Comparison of ENCODE assay signal across 9 cellular contexts in the genomic region with DNA sequence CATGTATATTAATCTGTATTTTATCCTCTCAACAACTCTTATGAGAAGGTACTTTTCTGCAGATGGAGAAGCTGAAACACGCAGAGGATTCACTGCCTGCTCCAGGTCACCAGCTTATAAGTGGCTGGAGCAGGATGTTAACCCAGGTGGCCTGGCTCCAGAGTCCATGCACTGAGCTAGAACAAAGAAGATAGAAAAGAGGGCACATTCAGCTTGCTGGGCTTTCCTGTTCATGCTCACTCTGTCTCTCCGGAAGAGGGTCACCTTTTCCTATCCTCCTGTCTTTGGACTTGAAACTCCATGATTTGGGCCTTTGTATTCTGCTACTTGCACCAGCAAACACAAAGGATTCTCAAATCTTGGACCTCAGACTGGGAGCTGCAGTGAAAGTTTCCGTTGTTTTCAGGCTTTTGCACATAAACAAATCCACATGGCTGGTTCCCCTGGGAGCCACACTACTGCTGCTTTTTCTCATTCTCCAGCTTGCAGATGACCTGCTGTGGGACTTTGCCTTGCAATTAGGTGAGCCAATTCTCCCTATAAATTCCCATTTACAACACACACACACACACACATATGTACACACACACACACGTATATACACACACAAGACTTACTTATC.
A peak's percentile ranks its signal among the peaks of the same experiment; 100 is the strongest.
DNase-seq lines count a peak whose midpoint lies in the region; ATAC-seq, FAIRE-seq and TF ChIP-seq lines count a peak whose summit lies in the region.
"Had no signal": no experiment of that assay in that cellular context is flagged by ENCODE, and none has a peak within 500 bp of the region (broad histone marks: within the 10 kb centered on the region; RNA-seq: fewer than 3 reads in every experiment).

No MANE protein-coding gene starts in this region.

- H3K4me1 Mint-ChIP-seq in nephron, result peaks cover 38% of the 10 kb centered on the region

- WGBS in lower leg skin, 2 donors, result 43 to 48% methylated on average over 4 of the region's 4 CpGs

- ATAC-seq in HG03342 (IDR thresholded peaks at IDR 0.05; ENCODE audit: unreplicated experiment), result no peak

- intact Hi-C loops in lower leg skin (cut with DNase I; ENCODE audit: low total_unique reads), result no loop called here

- H3K36me3 Mint-ChIP-seq in nephron (ENCODE audit: low read depth), result no peaks in the 10 kb centered on the region

- H3K4me3 ChIP-seq in GM06990 (replicated peaks; ENCODE audit: low read depth, low read length) (peak overlapping the region; percentile 88; the same call in 1 of the 2 replicates), LNCaP clone FGC (ENCODE audit: low read depth, low read length) (peak overlapping the region; percentile 84), adipocyte (ENCODE audit: low read length) (no peak overlapping the region), lower leg skin (ENCODE audit: low read depth, poor library complexity, severe bottlenecking) (no peak overlapping the region)

- no peak for TF ChIP-seq POLR2A in lower leg skin (IDR thresholded peaks at IDR 0.05)

- no peak for DNase-seq in GM06990 (ENCODE audit: extremely low read depth, insufficient read length)
- peak; percentile 52 for DNase-seq in LNCaP clone FGC (ENCODE audit: low read depth)
- DNase-seq in adipocyte (ENCODE audit: low read depth), result no peak
- no peak for DNase-seq in HTR-8/SVneo (ENCODE audit: insufficient read length, low spot score)
- DNase-seq in lower leg skin (ENCODE audit: low spot score in 2 of 2), result no peak
- DNase-seq in activated gamma-delta T cell treated with Interleukin-2 at 50 U/mL for 16 hours, result no peak

- H3K36me3 ChIP-seq in GM06990 (ENCODE audit: control insufficient read depth, insufficient read depth, low read length), result no peaks in the 10 kb centered on the region
- H3K36me3 ChIP-seq in adipocyte (ENCODE audit: control insufficient read depth, insufficient read depth, low read length, severe bottlenecking), result no peaks in the 10 kb centered on the region
- H3K36me3 ChIP-seq: colonic mucosa had no signal

- no peaks in the 10 kb centered on the region for H3K9me3 Mint-ChIP-seq in nephron

- peak overlapping the region; percentile 95 for H3K9ac ChIP-seq in adipocyte (ENCODE audit: low read length)

- no peak for FAIRE-seq in HTR-8/SVneo (lab: Jason Lieb, UNC)

- TF ChIP-seq CTCF in GM06990 (IDR thresholded peaks at IDR 0.05; ENCODE audit: insufficient read depth, low read length, poor library complexity, severe bottlenecking) (no peak), LNCaP clone FGC (IDR thresholded peaks at IDR 0.05; ENCODE audit: control insufficient read depth, extremely low read depth, insufficient read depth) (no peak), nephron (IDR thresholded peaks at IDR 0.05; ENCODE audit: unreplicated experiment in 3 of 3) (no peak), lower leg skin (IDR thresholded peaks at IDR 0.05) (no peak)

- peak overlapping the region; percentile 78 to 92 (median 91) for H3K27ac Mint-ChIP-seq in nephron

- no peaks in the 10 kb centered on the region for H3K9me3 ChIP-seq in adipocyte (ENCODE audit: control insufficient read depth, low read length)
- H3K9me3 ChIP-seq: colonic mucosa had no signal

- H3K27me3 ChIP-seq in GM06990 (replicated peaks; ENCODE audit: control insufficient read depth, insufficient read depth, low read length) (no peaks in the 10 kb centered on the region), adipocyte (replicated peaks; ENCODE audit: control insufficient read depth, insufficient read depth, low read length) (no peaks in the 10 kb centered on the region)
- H3K27me3 ChIP-seq: colonic mucosa had no signal

- H3K4me1 ChIP-seq in adipocyte (ENCODE audit: control insufficient read depth, insufficient read depth, low read length), result peaks cover 20% of the 10 kb centered on the region

- H3K27me3 Mint-ChIP-seq in nephron (ENCODE audit: low read depth), result no peaks in the 10 kb centered on the region

- peak overlapping the region; percentile 94 to 95 (median 94) for H3K4me3 Mint-ChIP-seq in nephron

Comparison
In these comparisons a context has a peak if more than half of its experiments do, and no peak if none do; other contexts are left out.
1. H3K4me3 ChIP-seq: peak in GM06990 (single experiment) and LNCaP clone FGC (single experiment); none in adipocyte (single experiment) and lower leg skin (single experiment).